In the genomic region with DNA sequence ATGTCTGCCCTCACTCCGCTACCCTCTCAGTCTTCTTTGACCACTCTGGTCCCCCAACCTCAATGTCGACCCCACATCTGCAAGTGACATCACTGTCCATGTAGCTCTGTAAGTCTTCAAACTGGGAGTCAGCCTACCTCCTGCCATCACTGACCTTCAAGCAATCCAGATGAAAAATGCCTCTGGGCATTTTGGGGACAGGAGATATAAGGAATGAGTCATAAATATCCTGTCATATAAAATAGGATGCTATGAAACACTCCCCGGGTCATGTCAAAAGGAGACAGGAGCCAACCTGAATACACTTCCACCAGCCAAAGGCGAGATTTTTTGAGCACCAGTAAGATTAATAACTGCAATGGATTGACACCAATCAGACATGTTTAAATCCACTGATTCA, we compare ENCODE assay signal across 24 cellular contexts.
"Had no signal": no experiment of that assay in that cellular context is flagged by ENCODE, and none has a peak within 500 bp of the region (broad histone marks: within the 10 kb centered on the region; RNA-seq: fewer than 3 reads in every experiment).

No MANE protein-coding gene starts in this region.

- H3K27ac Mint-ChIP-seq: endodermal cell; mesothelial cell of epicardium; nephron; stimulated activated effector memory CD8-positive, alpha-beta T cell treated with anti-CD3 and anti-CD28 coated beads, Interleukin-12 subunit alpha, Interleukin-12 subunit beta, amount 100 ng/mL, for 72 hours had no signal

- H3K79me2 ChIP-seq: parathyroid adenoma had no signal

- H3K4me3 Mint-ChIP-seq: endodermal cell; mesothelial cell of epicardium; nephron; stimulated activated effector memory CD8-positive, alpha-beta T cell treated with anti-CD3 and anti-CD28 coated beads, Interleukin-12 subunit alpha, Interleukin-12 subunit beta, amount 100 ng/mL, for 72 hours had no signal

- H3K36me3 ChIP-seq: colonic mucosa, right lobe of liver, suprapubic skin, thyroid gland, upper lobe of left lung, uterus had no signal

- ATAC-seq: foreskin keratinocyte; left lobe of liver; psoas muscle; right lobe of liver; stimulated activated effector memory CD8-positive, alpha-beta T cell treated with anti-CD3 and anti-CD28 coated beads, Interleukin-12 subunit alpha, Interleukin-12 subunit beta, amount 100 ng/mL, for 72 hours; stimulated activated naive CD8-positive, alpha-beta T cell treated with anti-CD3 and anti-CD28 coated beads, Interleukin-15, Interleukin-2, amounts not matched to agents 100 U/mL and 50 U/mL, for 24 hours had no signal

- H3K9me3 ChIP-seq: colonic mucosa, psoas muscle, right lobe of liver, suprapubic skin, thyroid gland, upper lobe of left lung, uterus had no signal

- H3K27ac ChIP-seq: colonic mucosa, foreskin keratinocyte, parathyroid adenoma, psoas muscle, right lobe of liver, suprapubic skin, thyroid gland, upper lobe of left lung, uterus had no signal

- H3K4me1 Mint-ChIP-seq: mesothelial cell of epicardium, nephron had no signal

- H3K27me3 ChIP-seq: colonic mucosa, foreskin keratinocyte, right lobe of liver, suprapubic skin, thyroid gland, upper lobe of left lung, uterus had no signal

- H3K4me3 ChIP-seq: colonic mucosa, psoas muscle, right lobe of liver, suprapubic skin, thyroid gland, upper lobe of left lung, uterus had no signal

- H3K4me1 ChIP-seq: parathyroid adenoma, psoas muscle, uterus had no signal

- FAIRE-seq: endothelial cell of umbilical vein, islet of Langerhans had no signal

- H3K9me3 Mint-ChIP-seq: nephron; stimulated activated effector memory CD8-positive, alpha-beta T cell treated with anti-CD3 and anti-CD28 coated beads, Interleukin-12 subunit alpha, Interleukin-12 subunit beta, amount 100 ng/mL, for 72 hours had no signal

- H3K9ac ChIP-seq: parathyroid adenoma had no signal

- DNase-seq: colonic mucosa; effector CD4-positive, alpha-beta T cell; erythroblast; foreskin keratinocyte; hippocampal formation; mammary epithelial cell; psoas muscle; retina; right lobe of liver; stimulated activated CD4-positive, alpha-beta T cell treated with anti-CD3 and anti-CD28 coated beads, Interleukin-4, amount 100 ng/mL, for 1 hour; stimulated activated CD8-positive, alpha-beta memory T cell treated with anti-CD3 and anti-CD28 coated beads, Interleukin-4, amount 100 ng/mL, for 48 hours; stimulated activated naive CD8-positive, alpha-beta T cell treated with anti-CD3 and anti-CD28 coated beads, Interleukin-15, Interleukin-2, amounts not matched to agents 100 U/mL and 50 U/mL, for 24 hours; thyroid gland; upper lobe of left lung; uterus had no signal

- H3K36me3 Mint-ChIP-seq: stimulated activated effector memory CD8-positive, alpha-beta T cell treated with anti-CD3 and anti-CD28 coated beads, Interleukin-12 subunit alpha, Interleukin-12 subunit beta, amount 100 ng/mL, for 72 hours had no signal
